In the genomic region with DNA sequence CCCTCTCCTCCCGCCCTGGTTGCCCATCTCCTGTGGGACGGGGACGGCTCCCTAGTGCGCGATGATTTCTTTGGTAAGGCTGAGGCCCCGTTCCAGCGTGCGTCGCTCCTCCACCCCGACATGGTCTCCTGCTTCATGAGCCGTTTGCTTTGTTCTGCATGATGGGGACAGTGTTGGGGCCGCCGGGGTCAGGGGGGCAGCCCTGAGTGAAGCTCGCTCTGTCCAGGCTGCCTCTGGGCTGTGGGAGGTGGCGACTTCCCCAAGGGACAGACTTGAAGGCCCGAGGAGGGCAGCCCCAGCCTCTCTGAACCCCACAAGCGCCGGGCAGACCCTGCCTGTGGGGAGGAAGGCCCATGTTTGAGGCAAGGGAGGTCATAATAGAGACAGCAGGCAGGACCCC, we compare ENCODE assay signal across 13 cellular contexts. TPM values are rescaled to one million over a fixed set of nuclear protein-coding genes. Genes with fewer than 3 reads are reported as not detected.
DNase-seq lines count a peak whose midpoint lies in the region; ATAC-seq and TF ChIP-seq lines count a peak whose summit lies in the region.
"Had no signal": no experiment of that assay in that cellular context is flagged by ENCODE, and none has a peak within 500 bp of the region (broad histone marks: within the 10 kb centered on the region; RNA-seq: fewer than 3 reads in every experiment).

No MANE protein-coding gene starts in this region.

- H3K27me3 Mint-ChIP-seq in activated CD8-positive, alpha-beta T cell treated with anti-CD3 and anti-CD28 coated beads, Interleukin-2, amount 10 ng/mL, durations not matched to agents 7 days and 5 days (ENCODE audit: low read depth): no peaks in the 10 kb centered on the region
- no peaks in the 10 kb centered on the region for H3K27me3 Mint-ChIP-seq in activated CD8-positive, alpha-beta T cell treated with anti-CD3 and anti-CD28 coated beads for 36 hours
- H3K27me3 Mint-ChIP-seq in CD8-positive, alpha-beta T cell (ENCODE audit: low read depth): no peaks in the 10 kb centered on the region
- H3K27me3 Mint-ChIP-seq in endodermal cell (ENCODE audit: insufficient read depth): no peaks in the 10 kb centered on the region
- H3K27me3 Mint-ChIP-seq: CD8-positive, alpha-beta memory T cell had no signal

- WGBS in endodermal cell (ENCODE audit: insufficient coverage in 1 of 2, insufficient read length in 1 of 2), 2 experiments: 94 to 95% methylated on average over 13 to 18 of the region's 18 CpGs
- 92 to 95% (median 94%) methylated on average over 18 of the region's 18 CpGs for WGBS in spleen, 5 donors

- no peaks in the 10 kb centered on the region for H3K9me3 ChIP-seq in CD8-positive, alpha-beta T cell (ENCODE audit: low read length)
- no peaks in the 10 kb centered on the region for H3K9me3 ChIP-seq in endodermal cell (ENCODE audit: control insufficient read depth, low read length)
- no peaks in the 10 kb centered on the region for H3K9me3 ChIP-seq in spleen
- H3K9me3 ChIP-seq: BE2C had no signal

- POLR2A ChIA-PET in activated CD8-positive, alpha-beta T cell treated with anti-CD3 and anti-CD28 coated beads, Interleukin-2, amount 10 ng/mL, durations not matched to agents 7 days and 5 days (lab: Charles Lee): no interaction called here
- POLR2A ChIA-PET in activated CD8-positive, alpha-beta T cell treated with anti-CD3 and anti-CD28 coated beads for 36 hours (lab: Charles Lee): interaction anchor here (0.6 to 0.8 kb wide), 2 partner anchors 12 to 148 kb away, joined by 3 read pairs; no protein-coding TSS in a partner anchor
- POLR2A ChIA-PET in CD8-positive, alpha-beta T cell (lab: Charles Lee): no interaction called here

- CTCF ChIA-PET in activated CD8-positive, alpha-beta T cell treated with anti-CD3 and anti-CD28 coated beads, Interleukin-2, amount 10 ng/mL, durations not matched to agents 7 days and 5 days (lab: Charles Lee): no interaction called here
- CTCF ChIA-PET in activated CD8-positive, alpha-beta T cell treated with anti-CD3 and anti-CD28 coated beads for 36 hours (lab: Charles Lee): no interaction called here
- CTCF ChIA-PET in CD8-positive, alpha-beta T cell (lab: Charles Lee): interaction anchor here (0.6 kb wide), 1 partner anchor 265 kb away, joined by 4 read pairs; no protein-coding TSS in a partner anchor

- peaks cover 26% of the 10 kb centered on the region for H3K4me1 Mint-ChIP-seq in activated CD8-positive, alpha-beta T cell treated with anti-CD3 and anti-CD28 coated beads, Interleukin-2, amount 10 ng/mL, durations not matched to agents 7 days and 5 days (ENCODE audit: low read depth)
- H3K4me1 Mint-ChIP-seq in activated CD8-positive, alpha-beta T cell treated with anti-CD3 and anti-CD28 coated beads for 36 hours (ENCODE audit: low read depth): peaks cover 8% of the 10 kb centered on the region
- H3K4me1 Mint-ChIP-seq in CD8-positive, alpha-beta T cell (ENCODE audit: low read depth): peaks cover 6% of the 10 kb centered on the region
- H3K4me1 Mint-ChIP-seq in endodermal cell: no peaks in the 10 kb centered on the region
- H3K4me1 Mint-ChIP-seq: CD14-positive monocyte, GM23338 had no signal

- DNase-seq in activated CD8-positive, alpha-beta T cell treated with anti-CD3 and anti-CD28 coated beads, Interleukin-2, amount 10 ng/mL, durations not matched to agents 7 days and 5 days: no peak
- DNase-seq in activated CD8-positive, alpha-beta T cell treated with anti-CD3 and anti-CD28 coated beads for 36 hours: no peak
- DNase-seq in CD8-positive, alpha-beta T cell: no peak
- DNase-seq in endodermal cell (no peak), spleen (peak; percentile 59), pons (ENCODE audit: low spot score) (no peak)
- DNase-seq in activated CD8-positive, alpha-beta memory T cell treated with anti-CD3 and anti-CD28 coated beads, Interleukin-2, amount 50 U/mL, for 4 hours: no peak
- DNase-seq: BE2C; CD8-positive, alpha-beta memory T cell; DMS53; H7 had no signal

- H3K9me3 Mint-ChIP-seq in activated CD8-positive, alpha-beta T cell treated with anti-CD3 and anti-CD28 coated beads, Interleukin-2, amount 10 ng/mL, durations not matched to agents 7 days and 5 days (ENCODE audit: insufficient read depth): no peaks in the 10 kb centered on the region
- H3K9me3 Mint-ChIP-seq in activated CD8-positive, alpha-beta T cell treated with anti-CD3 and anti-CD28 coated beads for 36 hours: no peaks in the 10 kb centered on the region
- H3K9me3 Mint-ChIP-seq in CD8-positive, alpha-beta T cell: no peaks in the 10 kb centered on the region
- H3K9me3 Mint-ChIP-seq in endodermal cell: no peaks in the 10 kb centered on the region
- H3K9me3 Mint-ChIP-seq: CD8-positive, alpha-beta memory T cell; GM23338 had no signal

- no peak overlapping the region for H3K4me3 ChIP-seq in CD8-positive, alpha-beta T cell (ENCODE audit: low read depth, low read length)
- H3K4me3 ChIP-seq in endodermal cell (ENCODE audit: low read length): no peak overlapping the region
- H3K4me3 ChIP-seq in spleen: no peak overlapping the region
- H3K4me3 ChIP-seq: GM23338 had no signal

- H3K4me3 Mint-ChIP-seq in activated CD8-positive, alpha-beta T cell treated with anti-CD3 and anti-CD28 coated beads, Interleukin-2, amount 10 ng/mL, durations not matched to agents 7 days and 5 days: no peak overlapping the region
- no peak overlapping the region for H3K4me3 Mint-ChIP-seq in activated CD8-positive, alpha-beta T cell treated with anti-CD3 and anti-CD28 coated beads for 36 hours
- H3K4me3 Mint-ChIP-seq in CD8-positive, alpha-beta T cell: no peak overlapping the region
- no peak overlapping the region for H3K4me3 Mint-ChIP-seq in endodermal cell
- H3K4me3 Mint-ChIP-seq: CD14-positive monocyte; CD8-positive, alpha-beta memory T cell; GM23338 had no signal

- H3K4me1 ChIP-seq in CD8-positive, alpha-beta T cell (ENCODE audit: insufficient read depth, low read length): peaks cover 5% of the 10 kb centered on the region
- H3K4me1 ChIP-seq in endodermal cell (ENCODE audit: control insufficient read depth, insufficient read depth, low read length) (no peaks in the 10 kb centered on the region), spleen (peaks cover 0 to 8% (median 0%) of the 10 kb centered on the region in 6 donors)
- H3K4me1 ChIP-seq: BE2C had no signal

- peak overlapping the region; percentile 64 for H3K27ac Mint-ChIP-seq in activated CD8-positive, alpha-beta T cell treated with anti-CD3 and anti-CD28 coated beads, Interleukin-2, amount 10 ng/mL, durations not matched to agents 7 days and 5 days
- H3K27ac Mint-ChIP-seq in activated CD8-positive, alpha-beta T cell treated with anti-CD3 and anti-CD28 coated beads for 36 hours: no peak overlapping the region
- peak overlapping the region; percentile 22 for H3K27ac Mint-ChIP-seq in CD8-positive, alpha-beta T cell
- peak overlapping the region; percentile 17 for H3K27ac Mint-ChIP-seq in endodermal cell
- H3K27ac Mint-ChIP-seq: GM23338 had no signal

- no peak for ATAC-seq in activated CD8-positive, alpha-beta T cell treated with anti-CD3 and anti-CD28 coated beads, Interleukin-2, amount 10 ng/mL, durations not matched to agents 7 days and 5 days
- ATAC-seq in activated CD8-positive, alpha-beta T cell treated with anti-CD3 and anti-CD28 coated beads for 36 hours: no peak
- ATAC-seq in CD8-positive, alpha-beta T cell: no peak
- ATAC-seq: GM23338 had no signal

- H3K9ac ChIP-seq in endodermal cell (ENCODE audit: extremely low read depth, low read length, poor library complexity, severe bottlenecking): no peak overlapping the region

- intact Hi-C loops in activated CD8-positive, alpha-beta T cell treated with anti-CD3 and anti-CD28 coated beads for 36 hours (cut with micrococcal nuclease): no loop called here
- intact Hi-C loops in CD8-positive, alpha-beta T cell (cut with DNase I, micrococcal nuclease): no loop called here
- intact Hi-C loops in spleen (cut with DNase I; ENCODE audit: low total_unique reads): no loop called here

- no peak overlapping the region for H3K27ac ChIP-seq in CD8-positive, alpha-beta T cell (ENCODE audit: low read depth, low read length)
- H3K27ac ChIP-seq in endodermal cell (ENCODE audit: low read depth, low read length) (no peak overlapping the region), spleen (no peak overlapping the region)

- TF ChIP-seq POLR2A in spleen (IDR thresholded peaks at IDR 0.05): no peak

- H3K27me3 ChIP-seq in CD8-positive, alpha-beta T cell (ENCODE audit: insufficient read depth, low read length): no peaks in the 10 kb centered on the region
- H3K27me3 ChIP-seq in endodermal cell (ENCODE audit: control insufficient read depth, insufficient read depth, low read length, poor library complexity, severe bottlenecking) (no peaks in the 10 kb centered on the region), spleen (replicated peaks in 1 of 7) (no peaks in the 10 kb centered on the region)
- H3K27me3 ChIP-seq: BE2C had no signal

- H3K36me3 Mint-ChIP-seq in activated CD8-positive, alpha-beta T cell treated with anti-CD3 and anti-CD28 coated beads, Interleukin-2, amount 10 ng/mL, durations not matched to agents 7 days and 5 days (ENCODE audit: low read depth): peaks cover 27% of the 10 kb centered on the region
- peaks cover 10% of the 10 kb centered on the region for H3K36me3 Mint-ChIP-seq in activated CD8-positive, alpha-beta T cell treated with anti-CD3 and anti-CD28 coated beads for 36 hours (ENCODE audit: low read depth)
- peaks cover 49% of the 10 kb centered on the region for H3K36me3 Mint-ChIP-seq in CD8-positive, alpha-beta T cell
- H3K36me3 Mint-ChIP-seq in endodermal cell (ENCODE audit: low read depth): peaks cover 21% of the 10 kb centered on the region

- peaks cover 13% of the 10 kb centered on the region for H3K36me3 ChIP-seq in CD8-positive, alpha-beta T cell (ENCODE audit: insufficient read depth, low read length)
- H3K36me3 ChIP-seq in endodermal cell (ENCODE audit: control insufficient read depth, insufficient read depth, low read length) (peaks cover 13% of the 10 kb centered on the region), spleen (peaks cover 0 to 98% (median 61%) of the 10 kb centered on the region in 6 donors)

- no peak for TF ChIP-seq CTCF in activated CD8-positive, alpha-beta T cell treated with anti-CD3 and anti-CD28 coated beads for 36 hours (IDR thresholded peaks at IDR 0.05)
- TF ChIP-seq CTCF in CD8-positive, alpha-beta T cell (IDR thresholded peaks at IDR 0.05): no peak
- TF ChIP-seq CTCF in endodermal cell (conservative IDR thresholded peaks at IDR 0.05) (no peak), spleen (IDR thresholded peaks at IDR 0.05 in 8 of 11, conservative IDR thresholded peaks at IDR 0.05 in 3 of 11) (no peak)

RNA-seq across cellular contexts. Expression of a gene that starts 12.4 kb away (rescaled TPM):
- total RNA-seq in activated CD8-positive, alpha-beta T cell treated with anti-CD3 and anti-CD28 coated beads, Interleukin-2, amount 10 ng/mL, durations not matched to agents 7 days and 5 days: 10 to 100 TPM; 41.3 to 41.4 TPM
- total RNA-seq in activated CD8-positive, alpha-beta T cell treated with anti-CD3 and anti-CD28 coated beads for 36 hours: 10 to 100 TPM; 37.8 to 39.6 TPM
- 10 to 100 TPM; 40.3 to 43.2 TPM for total RNA-seq in CD8-positive, alpha-beta T cell
- total RNA-seq in endodermal cell (10 to 100 TPM; 70.3 to 73.6 TPM), spleen (10 to 100 TPM; 51.0 to 82.9 (median 68.4) TPM)
- 34.7 TPM for polyA plus RNA-seq in endodermal cell (2013, experiment 1 of 2)
- 37.2 TPM for polyA plus RNA-seq in endodermal cell (2013, experiment 2 of 2)
- polyA plus RNA-seq in spleen: 100 to 1,000 TPM; 152 to 283 (median 256) TPM

RNA-seq across cellular contexts. Expression of a gene that starts 13.7 kb away (rescaled TPM):
- total RNA-seq in activated CD8-positive, alpha-beta T cell treated with anti-CD3 and anti-CD28 coated beads, Interleukin-2, amount 10 ng/mL, durations not matched to agents 7 days and 5 days: 10 to 100 TPM; 31.8 to 32.0 TPM
- total RNA-seq in activated CD8-positive, alpha-beta T cell treated with anti-CD3 and anti-CD28 coated beads for 36 hours: 10 to 100 TPM; 15.5 to 15.6 TPM
- 10 to 100 TPM; 27.5 to 31.7 TPM for total RNA-seq in CD8-positive, alpha-beta T cell
- total RNA-seq in endodermal cell (10 to 100 TPM; 34.3 to 64.3 TPM), spleen (10 to 100 TPM; 17.8 to 41.3 (median 28.8) TPM)
- 10.6 TPM for polyA plus RNA-seq in endodermal cell (2013, experiment 1 of 2)
- 8.8 TPM for polyA plus RNA-seq in endodermal cell (2013, experiment 2 of 2)
- polyA plus RNA-seq in spleen: 10 to 100 TPM in 2 of 3 donors, 1 to 10 TPM in 1; 5.1 to 22.4 (median 13.8) TPM

RNA-seq across cellular contexts. Expression of a gene that starts 14.0 kb away (rescaled TPM):
- total RNA-seq in activated CD8-positive, alpha-beta T cell treated with anti-CD3 and anti-CD28 coated beads, Interleukin-2, amount 10 ng/mL, durations not matched to agents 7 days and 5 days: 100 to 1,000 TPM; 126 to 135 TPM
- 100 to 1,000 TPM; 175 to 193 TPM for total RNA-seq in activated CD8-positive, alpha-beta T cell treated with anti-CD3 and anti-CD28 coated beads for 36 hours
- 10 to 100 TPM; 18.9 to 21.4 TPM for total RNA-seq in CD8-positive, alpha-beta T cell
- total RNA-seq in endodermal cell (100 to 1,000 TPM; 137 to 164 TPM), spleen (10 to 100 TPM; 49.9 to 66.8 (median 62.3) TPM)
- 89.8 TPM for polyA plus RNA-seq in endodermal cell (2013, experiment 1 of 2)
- 83.0 TPM for polyA plus RNA-seq in endodermal cell (2013, experiment 2 of 2)
- 100 to 1,000 TPM; 133 to 157 (median 134) TPM for polyA plus RNA-seq in spleen

RNA-seq across cellular contexts. Expression of a gene that starts 23.4 kb away (rescaled TPM):
- 10 to 100 TPM; 31.1 to 33.0 TPM for total RNA-seq in activated CD8-positive, alpha-beta T cell treated with anti-CD3 and anti-CD28 coated beads, Interleukin-2, amount 10 ng/mL, durations not matched to agents 7 days and 5 days
- total RNA-seq in activated CD8-positive, alpha-beta T cell treated with anti-CD3 and anti-CD28 coated beads for 36 hours: 10 to 100 TPM; 14.4 to 15.2 TPM
- total RNA-seq in CD8-positive, alpha-beta T cell: 10 to 100 TPM; 70.3 to 72.3 TPM
- total RNA-seq in endodermal cell: 10 to 100 TPM; 28.0 to 28.1 TPM
- polyA plus RNA-seq in endodermal cell (2013, experiment 1 of 2): 56.0 TPM
- polyA plus RNA-seq in endodermal cell (2013, experiment 2 of 2): 48.7 TPM
- total RNA-seq in spleen: 100 to 1,000 TPM in 2 of 7 donors, 10 to 100 TPM in 5; 41.4 to 114 (median 65.3) TPM
- 100 to 1,000 TPM; 111 to 266 (median 204) TPM for polyA plus RNA-seq in spleen

RNA-seq across cellular contexts. Expression of a gene that starts 23.8 kb away (rescaled TPM):
- 10 to 100 TPM; 58.5 to 61.8 TPM for total RNA-seq in activated CD8-positive, alpha-beta T cell treated with anti-CD3 and anti-CD28 coated beads, Interleukin-2, amount 10 ng/mL, durations not matched to agents 7 days and 5 days
- total RNA-seq in activated CD8-positive, alpha-beta T cell treated with anti-CD3 and anti-CD28 coated beads for 36 hours: 10 to 100 TPM; 43.5 to 45.0 TPM
- 10 to 100 TPM; 33.1 to 39.2 TPM for total RNA-seq in CD8-positive, alpha-beta T cell
- 10 to 100 TPM; 61.1 to 61.5 TPM for total RNA-seq in endodermal cell
- 63.0 TPM for polyA plus RNA-seq in endodermal cell (2013, experiment 1 of 2)
- polyA plus RNA-seq in endodermal cell (2013, experiment 2 of 2): 58.3 TPM
- total RNA-seq in spleen: 100 to 1,000 TPM in 1 of 7 donors, 10 to 100 TPM in 6; 37.5 to 103 (median 44.6) TPM
- polyA plus RNA-seq in spleen: 10 to 100 TPM; 61.9 to 84.3 (median 79.3) TPM
